10 cellular contexts compared by ENCODE assay signal in the genomic region with DNA sequence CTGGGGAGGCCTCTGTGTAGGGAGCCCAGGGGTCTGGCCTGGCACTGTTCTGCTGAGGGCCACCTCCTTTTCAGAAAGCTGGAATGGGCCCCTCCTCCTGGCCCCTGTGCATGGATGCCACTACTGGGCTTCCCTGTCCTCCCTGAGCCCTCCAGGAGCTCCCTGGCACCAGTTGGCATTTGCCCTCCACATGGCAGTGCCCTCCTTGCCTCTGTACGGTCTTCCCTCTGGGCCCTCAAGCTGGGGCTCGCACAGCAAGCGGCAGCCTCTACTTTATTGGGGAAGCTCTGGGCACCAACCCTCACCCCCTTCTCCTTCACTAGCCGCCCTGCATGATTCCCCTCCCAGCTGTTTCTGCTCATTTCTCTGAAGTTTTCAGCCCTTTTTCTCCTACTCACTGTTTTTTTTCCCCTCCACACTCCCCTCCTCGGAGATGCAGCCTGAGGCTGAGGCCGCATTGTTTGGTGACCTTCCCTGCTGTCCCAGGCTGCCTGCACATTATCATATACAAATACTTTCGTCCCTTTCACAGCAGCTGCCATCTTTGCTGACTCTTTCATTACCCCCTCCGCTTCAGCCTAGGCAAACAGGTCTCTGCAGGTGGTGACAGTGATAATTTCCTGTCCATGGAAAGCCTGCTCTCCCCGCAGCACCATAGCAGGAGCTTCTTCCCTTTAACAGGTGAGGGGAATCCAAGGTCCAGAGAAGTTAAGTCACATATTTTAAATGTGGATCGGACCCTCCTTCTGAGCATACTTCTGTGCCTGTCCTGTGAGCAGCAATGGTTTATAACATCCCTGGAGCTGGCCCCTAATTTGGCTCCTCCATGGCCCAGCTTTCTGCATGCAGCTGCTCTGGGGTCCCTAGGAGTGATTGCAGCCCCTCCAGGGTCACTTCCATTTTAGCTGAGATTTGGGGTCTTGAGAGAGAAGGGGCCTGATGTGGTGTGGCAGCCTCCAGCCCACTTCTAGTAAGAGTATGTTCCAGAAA.
A peak's percentile ranks its signal among the peaks of the same experiment; 100 is the strongest.
DNase-seq lines count a peak whose midpoint lies in the region; ATAC-seq and TF ChIP-seq lines count a peak whose summit lies in the region.
"Had no signal": no experiment of that assay in that cellular context is flagged by ENCODE, and none has a peak within 500 bp of the region (broad histone marks: within the 10 kb centered on the region; RNA-seq: fewer than 3 reads in every experiment).

No MANE protein-coding gene starts in this region.

- H3K9me3 Mint-ChIP-seq in activated CD8-positive, alpha-beta memory T cell treated with anti-CD3 and anti-CD28 coated beads, Interleukin-2, amount 10 ng/mL, durations not matched to agents 7 days and 5 days (ENCODE audit: low read depth) = no peaks in the 10 kb centered on the region

- H3K27me3 ChIP-seq in mesendoderm (ENCODE audit: insufficient read depth, low read length, poor library complexity) (no peaks in the 10 kb centered on the region), gastrocnemius medialis (no peaks in the 10 kb centered on the region)
- H3K27me3 ChIP-seq: upper lobe of left lung had no signal

- H4K8ac ChIP-seq in mesendoderm (ENCODE audit: low read depth, low read length) = no peak overlapping the region

- H3K79me2 ChIP-seq in mesendoderm (ENCODE audit: control insufficient read depth, insufficient read depth, low read length) = no peaks in the 10 kb centered on the region

- no peaks in the 10 kb centered on the region for H3K36me3 Mint-ChIP-seq in activated CD8-positive, alpha-beta memory T cell treated with anti-CD3 and anti-CD28 coated beads, Interleukin-2, amount 10 ng/mL, durations not matched to agents 7 days and 5 days

- peak overlapping the region; percentile 57 for H3K18ac ChIP-seq in mesendoderm (ENCODE audit: low read length)

- H2BK15ac ChIP-seq in mesendoderm (replicated peaks; ENCODE audit: low read depth) = no peak overlapping the region

- H3K27ac Mint-ChIP-seq in activated CD8-positive, alpha-beta memory T cell treated with anti-CD3 and anti-CD28 coated beads, Interleukin-2, amount 10 ng/mL, durations not matched to agents 7 days and 5 days = no peak overlapping the region

- in situ Hi-C loops in gastrocnemius medialis (cut with MboI; ENCODE audit: low sequenced_read_pairs in 4 of 4) = no loop called here

- H4K5ac ChIP-seq in mesendoderm (ENCODE audit: low read length) = no peak overlapping the region

- peak overlapping the region; percentile 43 for H3K9ac ChIP-seq in mesendoderm (ENCODE audit: low read length)

- DNase-seq in COLO668 (lab: John Stamatoyannopoulos, UW; ENCODE audit: unreplicated experiment) (peak; percentile 52), NCI-H146 (lab: John Stamatoyannopoulos, UW) (peak; percentile 100), mesendoderm (peak; percentile 91), gastrocnemius medialis (no peak)
- DNase-seq in activated CD8-positive, alpha-beta memory T cell treated with anti-CD3 and anti-CD28 coated beads, Interleukin-2, amount 10 ng/mL, durations not matched to agents 7 days and 5 days = peak; percentile 12
- no peak for DNase-seq in stimulated activated naive CD8-positive, alpha-beta T cell treated with anti-CD3 and anti-CD28 coated beads, Interleukin-15, Interleukin-2, amounts not matched to agents 100 U/mL and 50 U/mL, for 24 hours
- DNase-seq: RPMI8226, upper lobe of left lung had no signal

- WGBS in mesendoderm (ENCODE audit: extremely low coverage, insufficient coverage, low lambda C conversion rate) = no CpG with 5 or more reads among the region's 10 CpGs

- H3K4me3 ChIP-seq in mesendoderm (ENCODE audit: low read length) (no peak overlapping the region), gastrocnemius medialis (no peak overlapping the region)
- H3K4me3 ChIP-seq: upper lobe of left lung had no signal

- no peaks in the 10 kb centered on the region for H3K79me1 ChIP-seq in mesendoderm (ENCODE audit: low read length)

- intact Hi-C loops in gastrocnemius medialis (cut with DNase I; ENCODE audit: low total_unique reads) = no loop called here

- no peak overlapping the region for H2BK120ac ChIP-seq in mesendoderm (ENCODE audit: low read depth, low read length)

- H3K36me3 ChIP-seq in mesendoderm (ENCODE audit: control insufficient read depth, insufficient read depth, low read length) = no peaks in the 10 kb centered on the region
- H3K36me3 ChIP-seq in gastrocnemius medialis = no peaks in the 10 kb centered on the region

- H3K23ac ChIP-seq in mesendoderm (ENCODE audit: low read length) = no peak overlapping the region

- no peak overlapping the region for H2AK5ac ChIP-seq in mesendoderm (ENCODE audit: low read length)

- H3K56ac ChIP-seq in mesendoderm (ENCODE audit: low read length) = peak overlapping the region; percentile 81

- no peak overlapping the region for H3K4me2 ChIP-seq in mesendoderm (ENCODE audit: low read length)

- H3K4me1 ChIP-seq in mesendoderm (ENCODE audit: control insufficient read depth, low read depth, low read length) (peaks cover 6% of the 10 kb centered on the region), gastrocnemius medialis (peaks cover 9 to 17% of the 10 kb centered on the region in 2 donors)

- peak overlapping the region; percentile 16 for H2BK5ac ChIP-seq in mesendoderm (ENCODE audit: low read length)

- TF ChIP-seq CTCF in gastrocnemius medialis (IDR thresholded peaks at IDR 0.05 in 4 of 5, conservative IDR thresholded peaks at IDR 0.05 in 1 of 5) = no peak

- H3K9me3 ChIP-seq in gastrocnemius medialis = no peaks in the 10 kb centered on the region
- H3K9me3 ChIP-seq: upper lobe of left lung had no signal

- peak overlapping the region; percentile 64 for H3K4ac ChIP-seq in mesendoderm (ENCODE audit: low read depth, low read length)

- no peaks in the 10 kb centered on the region for H3K4me1 Mint-ChIP-seq in activated CD8-positive, alpha-beta memory T cell treated with anti-CD3 and anti-CD28 coated beads, Interleukin-2, amount 10 ng/mL, durations not matched to agents 7 days and 5 days

- ATAC-seq in activated CD8-positive, alpha-beta memory T cell treated with anti-CD3 and anti-CD28 coated beads, Interleukin-2, amount 10 ng/mL, durations not matched to agents 7 days and 5 days = no peak
- no peak for ATAC-seq in GM21360 (IDR thresholded peaks at IDR 0.05; ENCODE audit: unreplicated experiment)
- no peak for ATAC-seq in gastrocnemius medialis
- ATAC-seq in stimulated activated naive CD8-positive, alpha-beta T cell treated with anti-CD3 and anti-CD28 coated beads, Interleukin-15, Interleukin-2, amounts not matched to agents 100 U/mL and 50 U/mL, for 24 hours = no peak
- no peak for ATAC-seq in HG02642 (IDR thresholded peaks at IDR 0.05; ENCODE audit: poor library complexity, unreplicated experiment)

- TF ChIP-seq POLR2A in gastrocnemius medialis (IDR thresholded peaks at IDR 0.05) = no peak

- no peaks in the 10 kb centered on the region for H3K27me3 Mint-ChIP-seq in activated CD8-positive, alpha-beta memory T cell treated with anti-CD3 and anti-CD28 coated beads, Interleukin-2, amount 10 ng/mL, durations not matched to agents 7 days and 5 days

- no peak overlapping the region for H3K4me3 Mint-ChIP-seq in activated CD8-positive, alpha-beta memory T cell treated with anti-CD3 and anti-CD28 coated beads, Interleukin-2, amount 10 ng/mL, durations not matched to agents 7 days and 5 days

- CTCF ChIA-PET in activated CD8-positive, alpha-beta memory T cell treated with anti-CD3 and anti-CD28 coated beads, Interleukin-2, amount 10 ng/mL, durations not matched to agents 7 days and 5 days (lab: Charles Lee) = no interaction called here

- peak overlapping the region; percentile 79 for H3K27ac ChIP-seq in mesendoderm (ENCODE audit: low read depth, low read length)
- no peak overlapping the region for H3K27ac ChIP-seq in gastrocnemius medialis
- H3K27ac ChIP-seq: upper lobe of left lung had no signal

Comparison
In these comparisons a context has a peak if more than half of its experiments do, and no peak if none do; other contexts are left out.
1. DNase-seq: peak in COLO668 (single experiment), NCI-H146 (single experiment), activated CD8-positive, alpha-beta memory T cell treated with anti-CD3 and anti-CD28 coated beads, Interleukin-2, amount 10 ng/mL, durations not matched to agents 7 days and 5 days (single experiment) and mesendoderm (single experiment); none in gastrocnemius medialis (0 of 2) and stimulated activated naive CD8-positive, alpha-beta T cell treated with anti-CD3 and anti-CD28 coated beads, Interleukin-15, Interleukin-2, amounts not matched to agents 100 U/mL and 50 U/mL, for 24 hours (single experiment).